ENCODE assay signal across 8 cellular contexts in the genomic region with DNA sequence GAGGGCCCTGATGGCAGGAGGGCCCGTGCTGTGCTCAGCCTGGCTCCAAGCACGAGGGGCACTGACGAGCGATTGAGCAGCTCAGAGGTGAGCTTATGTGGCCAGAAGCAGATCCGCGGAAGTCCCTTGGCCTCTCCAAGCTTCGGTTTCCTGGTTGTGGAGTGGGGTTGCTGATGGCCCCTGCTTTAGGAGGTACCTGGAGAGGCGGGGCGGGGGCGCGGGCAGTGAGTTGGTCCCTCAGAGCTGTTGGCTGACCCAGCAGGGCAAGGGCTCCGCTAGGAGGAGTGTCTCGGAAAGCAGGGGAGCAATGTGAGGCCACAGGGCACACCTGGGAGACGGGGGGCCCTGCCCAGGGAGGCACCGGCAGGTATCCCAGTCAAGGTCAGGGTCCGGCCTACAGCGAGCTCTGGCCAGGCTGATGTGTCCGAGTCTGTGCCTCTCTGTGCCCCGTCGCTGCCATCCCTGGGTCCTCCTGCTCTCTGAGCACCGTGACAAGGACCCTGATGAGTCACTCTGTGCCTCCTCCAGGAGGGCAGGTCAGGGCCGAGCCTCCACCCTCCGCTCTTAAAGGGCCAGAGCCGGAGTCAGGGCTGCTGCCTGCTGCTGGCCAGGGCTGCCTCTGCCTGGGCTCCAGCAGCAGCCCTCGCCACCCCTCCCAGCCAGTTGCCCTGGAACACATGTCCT. TPM values are rescaled to one million over a fixed set of nuclear protein-coding genes. Genes with fewer than 3 reads are reported as not detected.
DNase-seq lines count a peak whose midpoint lies in the region; ATAC-seq and TF ChIP-seq lines count a peak whose summit lies in the region.

No MANE protein-coding gene starts in this region.

- peaks cover 26% of the 10 kb centered on the region for H3K4me1 ChIP-seq in A673 (ENCODE audit: insufficient read depth, low read length, poor library complexity, severe bottlenecking)

- H3K4me3 ChIP-seq in A673 (ENCODE audit: low read depth, low read length, poor library complexity, severe bottlenecking) = no peak overlapping the region

- peak overlapping the region; percentile 50 for H3K27ac ChIP-seq in A673 (ENCODE audit: low read depth, low read length, poor library complexity, severe bottlenecking)

- H3K36me3 ChIP-seq in A673 (ENCODE audit: insufficient read depth, low read length, poor library complexity, severe bottlenecking) = no peaks in the 10 kb centered on the region

- BruUV-seq in A673 (replicated peaks; lab: Mats Ljungman, UMichigan) = no TSS peak

- H3K27me3 ChIP-seq in A673 (replicated peaks; ENCODE audit: insufficient read depth, low read depth, low read length, poor library complexity) = no peaks in the 10 kb centered on the region

- H3K9me3 ChIP-seq in A673 (ENCODE audit: low read depth, low read length, poor library complexity, severe bottlenecking) = no peaks in the 10 kb centered on the region

- in situ Hi-C loops in GM13976 (cut with MboI; ENCODE audit: low sequenced_read_pairs, unreplicated experiment) = no loop called here

- DNase-seq in A673 (ENCODE audit: low spot score) = no peak
- DNase-seq in HS-27A (ENCODE audit: low read depth) = peak; percentile 20
- peak; percentile 29 for DNase-seq in amniotic stem cell (lab: John Stamatoyannopoulos, UW)
- DNase-seq in iPS-NIHi11 (ENCODE audit: low spot score) = peak; percentile 90
- peak; percentile 77 for DNase-seq in ureter (ENCODE audit: low spot score)
- no peak for DNase-seq in GM13976 (ENCODE audit: low spot score)
- DNase-seq in DMS114 treated with DMSO at 0.1 percent for 48 hours (lab: John Stamatoyannopoulos, UW; ENCODE audit: unreplicated experiment) = no peak

- CTCF ChIA-PET in A673 (lab: Charles Lee) = no interaction called here

- TF ChIP-seq CTCF in A673 (conservative IDR thresholded peaks at IDR 0.05; ENCODE audit: low read depth, low read length) = no peak
- no peak for TF ChIP-seq CTCF in GM13976 (IDR thresholded peaks at IDR 0.05; ENCODE audit: borderline replicate concordance, control extremely low read depth, extremely low read depth, insufficient read depth, missing control alignments)

- intact Hi-C loops in A673 (cut with micrococcal nuclease; ENCODE audit: unreplicated experiment) = no loop called here

- POLR2A ChIA-PET in A673 (lab: Charles Lee; ENCODE audit: low non-redundant PET) = no interaction called here

- no peak for ATAC-seq in GM18868 (IDR thresholded peaks at IDR 0.05; ENCODE audit: unreplicated experiment)

RNA-seq across cellular contexts. Expression of gene NCS1, which starts 14.8 kb away (rescaled TPM):
- total RNA-seq in A673 (2021) = 58.6 and 58.8 TPM in 2 replicates
- 54.6 TPM for total RNA-seq in ureter

Comparison
In these comparisons a context has a peak if more than half of its experiments do, and no peak if none do; other contexts are left out.
1. DNase-seq: peak in HS-27A (single experiment), amniotic stem cell (single experiment), iPS-NIHi11 (single experiment) and ureter (single experiment); none in A673 (single experiment), GM13976 (single experiment) and DMS114 treated with DMSO at 0.1 percent for 48 hours (single experiment).